Comparison of ENCODE assay signal across 16 cellular contexts in the genomic region with DNA sequence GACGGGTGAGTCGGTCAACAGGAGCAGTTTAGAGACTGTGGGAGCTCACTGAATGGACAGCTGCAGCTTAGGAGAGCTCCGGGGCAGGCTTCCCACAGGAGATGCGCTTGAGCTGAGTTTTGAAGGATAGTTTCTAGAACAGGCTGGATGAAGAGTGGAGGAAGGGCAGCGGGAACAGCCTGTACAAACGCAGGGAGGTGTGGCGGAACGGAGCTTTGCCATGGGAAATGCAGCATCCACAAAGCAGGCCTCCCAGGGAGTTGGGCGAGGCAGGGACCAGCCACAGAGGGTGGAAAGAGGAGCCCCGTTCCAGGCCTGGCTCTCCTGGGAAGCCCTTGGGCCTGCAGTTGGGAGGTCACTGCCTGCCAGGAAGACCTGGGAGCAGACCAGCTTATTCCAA. TPM values are rescaled to one million over a fixed set of nuclear protein-coding genes. Genes with fewer than 3 reads are reported as not detected.
A peak's percentile ranks its signal among the peaks of the same experiment; 100 is the strongest.
DNase-seq lines count a peak whose midpoint lies in the region; ATAC-seq and TF ChIP-seq lines count a peak whose summit lies in the region.
"Had no signal": no experiment of that assay in that cellular context is flagged by ENCODE, and none has a peak within 500 bp of the region (broad histone marks: within the 10 kb centered on the region; RNA-seq: fewer than 3 reads in every experiment).

No MANE protein-coding gene starts in this region.

- no peak overlapping the region for H3K4ac ChIP-seq in IMR-90 (ENCODE audit: low read depth, low read length)

- peak overlapping the region; percentile 28 for H2AK9ac ChIP-seq in IMR-90 (replicated peaks; ENCODE audit: low read depth, low read length, poor library complexity)

- 98% methylated on average over 8 of the region's 10 CpGs; no CpG with 5 or more reads in 1 of the 2 experiments for WGBS in IMR-90 (ENCODE audit: extremely low coverage in 2 of 2, insufficient read length in 1 of 2), 2 experiments

- H4K20me1 ChIP-seq in IMR-90 (ENCODE audit: insufficient read depth, low read length), result peaks cover 16% of the 10 kb centered on the region; the same call in 1 of the 2 replicates
- H4K20me1 ChIP-seq in neural progenitor cell (ENCODE audit: low read depth), result peaks cover 2% of the 10 kb centered on the region

- peak overlapping the region; percentile 58 for H3K4me3 Mint-ChIP-seq in neural progenitor cell
- H3K4me3 Mint-ChIP-seq: CD4-positive, alpha-beta memory T cell; GM23338; HFFc6 had no signal

- H3K9me1 ChIP-seq in IMR-90 (ENCODE audit: insufficient read depth, low read length), result peaks cover 10% of the 10 kb centered on the region; the same call in 1 of the 2 replicates

- H4K8ac ChIP-seq in IMR-90 (ENCODE audit: low read depth in 2 of 2, low read length in 2 of 2), result no peak overlapping the region

- peaks cover 9% of the 10 kb centered on the region for H3K4me1 Mint-ChIP-seq in neural progenitor cell

- intact Hi-C loops in IMR-90 (cut with micrococcal nuclease), result no loop called here

- H3K9me3 ChIP-seq in IMR-90 (ENCODE audit: control insufficient read depth, insufficient read depth, low read length), result no peaks in the 10 kb centered on the region
- no peaks in the 10 kb centered on the region for H3K9me3 ChIP-seq in WERI-Rb-1 (ENCODE audit: severe bottlenecking)
- no peaks in the 10 kb centered on the region for H3K9me3 ChIP-seq in neural progenitor cell (ENCODE audit: low read depth)
- H3K9me3 ChIP-seq: A549, BE2C, HAP-1 had no signal

- H3K27me3 ChIP-seq in IMR-90 (ENCODE audit: control insufficient read depth, insufficient read depth, low read length) (no peaks in the 10 kb centered on the region), WERI-Rb-1 (ENCODE audit: insufficient read depth, low read depth, severe bottlenecking) (no peaks in the 10 kb centered on the region), neural progenitor cell (no peaks in the 10 kb centered on the region)
- H3K27me3 ChIP-seq: BE2C had no signal

- peak overlapping the region; percentile 77 for H3K27ac Mint-ChIP-seq in neural progenitor cell
- H3K27ac Mint-ChIP-seq: GM23338, HFFc6 had no signal

- no peak overlapping the region for H3K23ac ChIP-seq in IMR-90 (ENCODE audit: low read depth, low read length)

- H2BK15ac ChIP-seq in IMR-90 (ENCODE audit: low read depth, low read length), result no peak overlapping the region

- H2BK120ac ChIP-seq in IMR-90 (ENCODE audit: low read depth, low read length), result no peak overlapping the region

- no peak overlapping the region for H3K18ac ChIP-seq in IMR-90 (ENCODE audit: low read depth, low read length)

- dilution Hi-C loops in IMR-90 (cut with HindIII; ENCODE audit: low sequenced_read_pairs, unreplicated experiment), result no loop called here

- H2BK20ac ChIP-seq in IMR-90 (ENCODE audit: low read depth, low read length), result no peak overlapping the region

- H3K79me1 ChIP-seq in IMR-90 (ENCODE audit: low read depth in 1 of 2, low read length in 2 of 2), result peaks cover 13 to 44% of the 10 kb centered on the region in 2 experiments; a peak in 2 of 4 replicates

- in situ Hi-C loops in IMR-90 (cut with MboI; ENCODE audit: low sequenced_read_pairs), result no loop called here

- H3K79me2 ChIP-seq in neural progenitor cell (ENCODE audit: low read depth), result no peaks in the 10 kb centered on the region

- ATAC-seq in IMR-90 (ENCODE audit: low read depth), result no peak
- ATAC-seq: A549, GM23338 had no signal

- DNase-seq in IMR-90, result no peak
- no peak for DNase-seq in WERI-Rb-1
- no peak for DNase-seq in neural progenitor cell (ENCODE audit: low spot score)
- no peak for DNase-seq in activated CD8-positive, alpha-beta memory T cell treated with anti-CD3 and anti-CD28 coated beads for 24 hours
- DNase-seq in D341Med (ENCODE audit: low spot score), result no peak
- no peak for DNase-seq in NCI-H526 treated with DMSO at 0.1 percent for 48 hours (lab: John Stamatoyannopoulos, UW)
- DNase-seq: BE2C; CD4-positive, alpha-beta memory T cell; DND-41; GDM1; HFFc6 had no signal

- H3K9ac ChIP-seq in IMR-90 (ENCODE audit: low read depth, low read length) (no peak overlapping the region), neural progenitor cell (no peak overlapping the region)

- no peak for TF ChIP-seq CTCF in IMR-90 (conservative IDR thresholded peaks at IDR 0.05; ENCODE audit: low read depth, low read length)
- no peak for TF ChIP-seq CTCF in WERI-Rb-1 (IDR thresholded peaks at IDR 0.05; ENCODE audit: low read depth, low read length)
- TF ChIP-seq CTCF in neural progenitor cell (IDR thresholded peaks at IDR 0.05), result no peak

- POLR2A ChIA-PET in IMR-90 (lab: Charles Lee; ENCODE audit: unreplicated experiment), result interaction anchor here (0.5 kb wide), 1 partner anchor 85 kb away, joined by 3 read pairs; no protein-coding TSS in a partner anchor

- H4K91ac ChIP-seq in IMR-90 (ENCODE audit: insufficient read depth, low read depth, low read length), result no peak overlapping the region

- H3K4me2 ChIP-seq in IMR-90 (ENCODE audit: low read depth, low read length) (no peak overlapping the region), neural progenitor cell (no peak overlapping the region)
- H3K4me2 ChIP-seq: A549, GM23338 had no signal

- H3K27ac ChIP-seq in IMR-90 (ENCODE audit: insufficient read depth, low read length) (no peak overlapping the region), WERI-Rb-1 (peak overlapping the region; percentile 16; the same call in 1 of the 2 replicates), neural progenitor cell (no peak overlapping the region)
- H3K27ac ChIP-seq: A549, C4-2B, HL-60 had no signal

- no peak overlapping the region for H3K14ac ChIP-seq in IMR-90 (replicated peaks; ENCODE audit: low read depth, low read length)

- H3K36me3 ChIP-seq in IMR-90 (ENCODE audit: control insufficient read depth, insufficient read depth, low read length) (peaks cover 84% of the 10 kb centered on the region), WERI-Rb-1 (peaks cover 69% of the 10 kb centered on the region), neural progenitor cell (no peaks in the 10 kb centered on the region)

- no peak overlapping the region for H2AK5ac ChIP-seq in IMR-90 (ENCODE audit: low read depth, low read length)

- H2BK5ac ChIP-seq in IMR-90 (ENCODE audit: low read depth, low read length, poor library complexity, severe bottlenecking), result no peak overlapping the region

- no peak for TF ChIP-seq POLR2A in IMR-90 (IDR thresholded peaks at IDR 0.05; ENCODE audit: low read depth, low read length)

- no peak for TF ChIP-seq RAD21 in IMR-90 (IDR thresholded peaks at IDR 0.05; ENCODE audit: low read length)

- peaks cover 4% of the 10 kb centered on the region for H3K27me3 Mint-ChIP-seq in neural progenitor cell (ENCODE audit: insufficient read depth, low read depth)
- H3K27me3 Mint-ChIP-seq: CD4-positive, alpha-beta memory T cell had no signal

- no peak overlapping the region for H3K56ac ChIP-seq in IMR-90 (ENCODE audit: extremely low read depth, insufficient read depth, low read length)

- H2AFZ ChIP-seq in IMR-90 (replicated peaks; ENCODE audit: low read length, poor library complexity) (no peak overlapping the region), neural progenitor cell (replicated peaks) (no peak overlapping the region)
- H2AFZ ChIP-seq: GM23338 had no signal

- H3F3A ChIP-seq in neural progenitor cell (ENCODE audit: low read depth), result no peaks in the 10 kb centered on the region

- H3K4me1 ChIP-seq in IMR-90 (ENCODE audit: control insufficient read depth, insufficient read depth, low read length) (peaks cover 5% of the 10 kb centered on the region), neural progenitor cell (peaks cover 7% of the 10 kb centered on the region)
- H3K4me1 ChIP-seq: BE2C, HAP-1 had no signal

- H3K4me3 ChIP-seq in IMR-90 (ENCODE audit: insufficient read depth, low read depth, low read length), result no peak overlapping the region
- H3K4me3 ChIP-seq in WERI-Rb-1 (ENCODE audit: low read depth, low read length), result no peak overlapping the region
- no peak overlapping the region for H3K4me3 ChIP-seq in neural progenitor cell
- H3K4me3 ChIP-seq: A549, GM23338, HAP-1 had no signal

- no TSS peak for BruUV-seq in IMR-90 (replicated peaks; lab: Mats Ljungman, UMichigan)

- CTCF ChIA-PET in IMR-90 (lab: Yijun Ruan, JAX), result no interaction called here

- no peaks in the 10 kb centered on the region for H3K9me3 Mint-ChIP-seq in neural progenitor cell
- H3K9me3 Mint-ChIP-seq: CD4-positive, alpha-beta memory T cell; GM23338; HFFc6 had no signal

- peaks cover 16% of the 10 kb centered on the region for H3K36me3 Mint-ChIP-seq in neural progenitor cell

- no peak overlapping the region for H4K5ac ChIP-seq in IMR-90 (ENCODE audit: low read depth, low read length)

TF ChIP-seq in IMR-90, 13 proteins besides CTCF, POLR2A, EP300 and RAD21 (continues in another document):
- TF ChIP-seq CEBPB (IDR thresholded peaks at IDR 0.05; ENCODE audit: low read depth, low read length), result no peak
- TF ChIP-seq CHD1 (IDR thresholded peaks at IDR 0.05; ENCODE audit: low read depth, low read length), result no peak
- no peak for TF ChIP-seq NFE2L2 (IDR thresholded peaks at IDR 0.05; ENCODE audit: low read depth, low read length)
- TF ChIP-seq, protein P1, sequence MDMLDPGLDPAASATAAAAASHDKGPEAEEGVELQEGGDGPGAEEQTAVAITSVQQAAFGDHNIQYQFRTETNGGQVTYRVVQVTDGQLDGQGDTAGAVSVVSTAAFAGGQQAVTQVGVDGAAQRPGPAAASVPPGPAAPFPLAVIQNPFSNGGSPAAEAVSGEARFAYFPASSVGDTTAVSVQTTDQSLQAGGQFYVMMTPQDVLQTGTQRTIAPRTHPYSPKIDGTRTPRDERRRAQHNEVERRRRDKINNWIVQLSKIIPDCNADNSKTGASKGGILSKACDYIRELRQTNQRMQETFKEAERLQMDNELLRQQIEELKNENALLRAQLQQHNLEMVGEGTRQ (IDR thresholded peaks at IDR 0.05; ENCODE audit: low read depth, low read length), result no peak
- TF ChIP-seq BHLHE40 (IDR thresholded peaks at IDR 0.05; ENCODE audit: low read depth, low read length), result no peak
- TF ChIP-seq RCOR1 (IDR thresholded peaks at IDR 0.05; ENCODE audit: insufficient replicate concordance, low read length), result no peak
- no peak for TF ChIP-seq RFX5 (IDR thresholded peaks at IDR 0.05; ENCODE audit: low read depth, low read length)
- TF ChIP-seq MAFK (IDR thresholded peaks at IDR 0.05; ENCODE audit: low read depth, low read length), result no peak
- no peak for TF ChIP-seq FOS (IDR thresholded peaks at IDR 0.05; ENCODE audit: low read depth, low read length)
- no peak for TF ChIP-seq MXI1 (IDR thresholded peaks at IDR 0.05; ENCODE audit: borderline replicate concordance, low read depth, low read length)

RNA-seq across cellular contexts. Expression of a gene that starts 26.8 kb away (rescaled TPM):
- 5.6 and 6.1 TPM in 2 replicates for total RNA-seq in IMR-90 (2012; rRNA removed)
- polyA plus RNA-seq in IMR-90 (2012; rRNA removed), result 11.6 and 14.4 TPM in 2 replicates
- 4.4 and 5.7 TPM in 2 replicates for polyA plus RNA-seq in IMR-90 (2012; cell fraction: cytosol; rRNA removed)
- polyA plus RNA-seq in IMR-90 (2012; cell fraction: nucleus; rRNA removed; ENCODE audit: low replicate concordance), result 4.7 and 8.8 TPM in 2 replicates
- 11.0 and 17.2 TPM in 2 replicates for total RNA-seq in neural progenitor cell (ENCODE audit: low replicate concordance)

RNA-seq across cellular contexts. Expression of a gene that starts 53.7 kb away (rescaled TPM):
- total RNA-seq in IMR-90 (2012; rRNA removed) (35.6 and 37.6 TPM in 2 replicates), neural progenitor cell (ENCODE audit: low replicate concordance) (25.8 and 56.3 TPM in 2 replicates)
- 72.3 and 81.6 TPM in 2 replicates for polyA plus RNA-seq in IMR-90 (2012; rRNA removed)
- polyA plus RNA-seq in IMR-90 (2012; cell fraction: cytosol; rRNA removed), result 45.0 and 67.7 TPM in 2 replicates
- 104 and 165 TPM in 2 replicates for polyA plus RNA-seq in IMR-90 (2012; cell fraction: nucleus; rRNA removed; ENCODE audit: low replicate concordance)
